1 cellular context compared by ENCODE assay signal in the genomic region with DNA sequence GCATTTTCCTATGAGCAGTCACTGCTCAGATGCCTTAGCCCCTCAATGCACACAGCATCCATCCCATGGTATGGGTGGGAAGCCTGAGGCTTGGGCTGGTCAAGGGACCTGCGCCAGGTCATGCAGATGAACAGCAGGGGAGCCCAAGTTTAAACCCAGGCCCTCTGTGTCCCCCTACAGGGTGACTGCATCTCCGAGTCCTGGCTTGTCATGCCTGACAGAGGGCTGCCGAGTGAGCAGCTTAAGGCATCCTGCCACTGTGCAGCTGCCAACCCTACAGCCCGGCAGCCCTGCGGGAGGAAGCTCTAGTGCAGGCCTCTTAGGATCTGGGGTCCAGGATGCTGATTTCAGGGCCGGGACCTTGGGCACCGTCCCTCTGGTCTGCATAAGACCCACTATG.
TF ChIP-seq lines count a peak whose summit lies in the region.

No MANE protein-coding gene starts in this region.

TF ChIP-seq in GM23338, 12 proteins besides CTCF, POLR2A, EP300 and RAD21:
- TF ChIP-seq NANOG (IDR thresholded peaks at IDR 0.05; ENCODE audit: borderline replicate concordance) (no peak), ETS1 (IDR thresholded peaks at IDR 0.05) (no peak)
- TF ChIP-seq, protein P1, sequence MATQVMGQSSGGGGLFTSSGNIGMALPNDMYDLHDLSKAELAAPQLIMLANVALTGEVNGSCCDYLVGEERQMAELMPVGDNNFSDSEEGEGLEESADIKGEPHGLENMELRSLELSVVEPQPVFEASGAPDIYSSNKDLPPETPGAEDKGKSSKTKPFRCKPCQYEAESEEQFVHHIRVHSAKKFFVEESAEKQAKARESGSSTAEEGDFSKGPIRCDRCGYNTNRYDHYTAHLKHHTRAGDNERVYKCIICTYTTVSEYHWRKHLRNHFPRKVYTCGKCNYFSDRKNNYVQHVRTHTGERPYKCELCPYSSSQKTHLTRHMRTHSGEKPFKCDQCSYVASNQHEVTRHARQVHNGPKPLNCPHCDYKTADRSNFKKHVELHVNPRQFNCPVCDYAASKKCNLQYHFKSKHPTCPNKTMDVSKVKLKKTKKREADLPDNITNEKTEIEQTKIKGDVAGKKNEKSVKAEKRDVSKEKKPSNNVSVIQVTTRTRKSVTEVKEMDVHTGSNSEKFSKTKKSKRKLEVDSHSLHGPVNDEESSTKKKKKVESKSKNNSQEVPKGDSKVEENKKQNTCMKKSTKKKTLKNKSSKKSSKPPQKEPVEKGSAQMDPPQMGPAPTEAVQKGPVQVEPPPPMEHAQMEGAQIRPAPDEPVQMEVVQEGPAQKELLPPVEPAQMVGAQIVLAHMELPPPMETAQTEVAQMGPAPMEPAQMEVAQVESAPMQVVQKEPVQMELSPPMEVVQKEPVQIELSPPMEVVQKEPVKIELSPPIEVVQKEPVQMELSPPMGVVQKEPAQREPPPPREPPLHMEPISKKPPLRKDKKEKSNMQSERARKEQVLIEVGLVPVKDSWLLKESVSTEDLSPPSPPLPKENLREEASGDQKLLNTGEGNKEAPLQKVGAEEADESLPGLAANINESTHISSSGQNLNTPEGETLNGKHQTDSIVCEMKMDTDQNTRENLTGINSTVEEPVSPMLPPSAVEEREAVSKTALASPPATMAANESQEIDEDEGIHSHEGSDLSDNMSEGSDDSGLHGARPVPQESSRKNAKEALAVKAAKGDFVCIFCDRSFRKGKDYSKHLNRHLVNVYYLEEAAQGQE (IDR thresholded peaks at IDR 0.05; ENCODE audit: unreplicated experiment) = no peak
